In genomic region chr10:133127291-133128125, GRCh38 we compare ENCODE assay signal across 10 cellular contexts. TPM values are rescaled to one million over a fixed set of nuclear protein-coding genes. Genes with fewer than 3 reads are reported as not detected.
DNase-seq lines count a peak whose midpoint lies in the region; ATAC-seq, FAIRE-seq and TF ChIP-seq lines count a peak whose summit lies in the region.
"Had no signal": no experiment of that assay in that cellular context is flagged by ENCODE, and none has a peak within 500 bp of the region (broad histone marks: within the 10 kb centered on the region; RNA-seq: fewer than 3 reads in every experiment).

No MANE protein-coding gene starts in this region.

- H3K36me3 ChIP-seq in GM23248 (ENCODE audit: low read depth) = no peaks in the 10 kb centered on the region
- no peaks in the 10 kb centered on the region for H3K36me3 ChIP-seq in RWPE2 (ENCODE audit: low read depth)
- H3K36me3 ChIP-seq in K562 (ENCODE audit: control insufficient read depth, insufficient read depth, low read length) = no peaks in the 10 kb centered on the region

- H3K9me2 ChIP-seq in GM23248 (ENCODE audit: insufficient read depth) = no peaks in the 10 kb centered on the region

- H3K9me3 ChIP-seq in GM23248 (ENCODE audit: low read depth) (no peaks in the 10 kb centered on the region), RWPE2 (ENCODE audit: severe bottlenecking) (no peaks in the 10 kb centered on the region), K562 (replicated peaks; ENCODE audit: control insufficient read depth, insufficient read depth, low read depth, low read length) (no peaks in the 10 kb centered on the region)

- H3K27ac ChIP-seq in GM23248 (no peak overlapping the region), RWPE2 (ENCODE audit: poor library complexity, severe bottlenecking) (no peak overlapping the region), K562 (ENCODE audit: extremely low read depth, low read depth, low read length) (no peak overlapping the region)

- H4K20me1 ChIP-seq in GM23248 (ENCODE audit: insufficient read depth) (no peaks in the 10 kb centered on the region), K562 (replicated peaks; ENCODE audit: control insufficient read depth, insufficient read depth, low read length) (no peaks in the 10 kb centered on the region)

- H2AFZ ChIP-seq in GM23248 (no peak overlapping the region), K562 (ENCODE audit: low read depth, low read length) (0 out of 2 replicates have a peak overlapping the region, but pooled peaks have one; percentile 55)

- WGBS in GM23248 (ENCODE audit: low coverage in 1 of 2, low lambda C conversion rate in 2 of 2, missing lambda C conversion rate in 2 of 2), 2 experiments = 83 to 91% methylated on average over 14 to 36 of the region's 36 CpGs
- 26% methylated on average over 8 of the region's 36 CpGs for WGBS in K562 (ENCODE audit: insufficient coverage, low coverage, missing lambda C conversion rate)

- ATAC-seq in RWPE2 (ENCODE audit: low read depth) (no peak), K562 (peak; percentile 78)

- no peaks in the 10 kb centered on the region for H3K4me1 Mint-ChIP-seq in osteocyte (ENCODE audit: unreplicated experiment)

- H3K27me3 Mint-ChIP-seq in osteocyte (ENCODE audit: unreplicated experiment) = no peaks in the 10 kb centered on the region

- TF ChIP-seq EP300 in K562 (IDR thresholded peaks at IDR 0.05; ENCODE audit: low read length) = no peak

- H3K79me2 ChIP-seq in GM23248 (ENCODE audit: insufficient read depth) (no peaks in the 10 kb centered on the region), K562 (ENCODE audit: control insufficient read depth, insufficient read depth, low read length) (no peaks in the 10 kb centered on the region)

- no peak overlapping the region for H3K9ac ChIP-seq in GM23248
- no peak overlapping the region; a peak in 1 of 4 replicates for H3K9ac ChIP-seq in K562 (ENCODE audit: insufficient read depth in 1 of 2, low read depth in 2 of 2, low read length in 2 of 2)

- no peak for TF ChIP-seq RAD21 in K562 (CRISPR knock-in tag; conservative IDR thresholded peaks at IDR 0.05 in 1 of 2, IDR thresholded peaks at IDR 0.05 in 1 of 2)

- H3K27me3 ChIP-seq in GM23248 (replicated peaks; ENCODE audit: insufficient read depth) (no peaks in the 10 kb centered on the region), RWPE2 (ENCODE audit: insufficient read depth, poor library complexity, severe bottlenecking) (peaks cover 3% of the 10 kb centered on the region), K562 (ENCODE audit: control insufficient read depth in 2 of 2, insufficient read depth in 2 of 2, low read length in 2 of 2) (peaks cover 0 to 20% of the 10 kb centered on the region in 2 experiments; a peak in 3 of 5 replicates)

- BruUV-seq in K562 (replicated peaks; lab: Mats Ljungman, UMichigan) = no TSS peak

- no peak for FAIRE-seq in K562 (lab: Jason Lieb, UNC)
- FAIRE-seq: colon had no signal

- no peaks in the 10 kb centered on the region for H3K9me3 Mint-ChIP-seq in osteocyte (ENCODE audit: unreplicated experiment)

- no peaks in the 10 kb centered on the region for H3K36me3 Mint-ChIP-seq in osteocyte (ENCODE audit: unreplicated experiment)

- DNase-seq in GM23248 (peak; percentile 50), RWPE2 (ENCODE audit: low spot score) (peak; percentile 62), K562 (ENCODE audit: extremely low read depth in 1 of 4, low spot score in 3 of 4) (peak; percentile 52 to 90 (median 88)), osteocyte (ENCODE audit: extremely low spot score, unreplicated experiment) (no peak), Ammon's horn (ENCODE audit: low spot score) (no peak), GM19238 (ENCODE audit: insufficient read length, low spot score) (no peak), ecto neural progenitor cell (ENCODE audit: low spot score) (no peak)
- DNase-seq in stimulated activated CD4-positive, alpha-beta T cell treated with anti-CD3 and anti-CD28 coated beads, Interleukin-12 subunit alpha, Interleukin-12 subunit beta, amount 100 ng/mL, for 4 hours = peak; percentile 20

- H3K9me1 ChIP-seq in K562 (ENCODE audit: control insufficient read depth, insufficient read depth, low read length) = no peaks in the 10 kb centered on the region

- POLR2A ChIA-PET in K562 (lab: Yijun Ruan, JAX) = interaction anchor here (0.8 kb wide), 1 partner anchor 118 kb away, joined by 4 read pairs; no protein-coding TSS in a partner anchor

- no peak overlapping the region for H3K4me2 ChIP-seq in GM23248 (ENCODE audit: unreplicated experiment)
- peak overlapping the region; percentile 55 for H3K4me2 ChIP-seq in K562 (ENCODE audit: insufficient read depth, low read length)

- intact Hi-C loops in K562 (cut with micrococcal nuclease) = loop anchor here (1.0 kb wide), 1 partner anchor 187 kb away; no protein-coding TSS in a partner anchor

- H3K4me1 ChIP-seq in GM23248 (ENCODE audit: insufficient read depth) (no peaks in the 10 kb centered on the region), RWPE2 (ENCODE audit: insufficient read depth, poor library complexity, severe bottlenecking) (no peaks in the 10 kb centered on the region), K562 (replicated peaks in 1 of 2; ENCODE audit: control insufficient read depth in 2 of 2, insufficient read depth in 2 of 2, low read length in 2 of 2) (peaks cover 0 to 29% of the 10 kb centered on the region in 2 experiments; a peak in 3 of 5 replicates)

- H3K27ac Mint-ChIP-seq in osteocyte (ENCODE audit: unreplicated experiment) = no peak overlapping the region

- TF ChIP-seq CTCF in RWPE2 (IDR thresholded peaks at IDR 0.05; ENCODE audit: poor library complexity, severe bottlenecking) (no peak), K562 (IDR thresholded peaks at IDR 0.05 in 2 of 3, conservative IDR thresholded peaks at IDR 0.05 in 1 of 3; ENCODE audit: insufficient read depth in 2 of 3, low read depth in 1 of 3, low read length in 3 of 3) (no peak), osteocyte (IDR thresholded peaks at IDR 0.05) (no peak)

- in situ Hi-C loops in GM23248 (cut with MboI) = no loop called here
- in situ Hi-C loops in K562 (cut with MboI) = no loop called here

- no peak for TF ChIP-seq POLR2A in K562 (conservative IDR thresholded peaks at IDR 0.05)

- CTCF ChIA-PET in K562 (lab: Yijun Ruan, JAX; ENCODE audit: low intra/inter-chr PET ratio) = no interaction called here

- H3K4me3 ChIP-seq in GM23248 = no peak overlapping the region
- no peak overlapping the region for H3K4me3 ChIP-seq in RWPE2 (ENCODE audit: severe bottlenecking)
- H3K4me3 ChIP-seq in K562 = no peak overlapping the region

- no peaks in the 10 kb centered on the region for H3F3A ChIP-seq in GM23248 (ENCODE audit: insufficient read depth)

- no peak overlapping the region for H3K4me3 Mint-ChIP-seq in osteocyte (ENCODE audit: unreplicated experiment)

TF ChIP-seq in K562, 482 proteins besides CTCF, POLR2A, EP300 and RAD21 (continues in another document):
- TF ChIP-seq ZNF354B (CRISPR knock-in tag; IDR thresholded peaks at IDR 0.05) (no peak), PHB (CRISPR knock-in tag; IDR thresholded peaks at IDR 0.05) (no peak)

RNA-seq across cellular contexts. Expression of gene KNDC1, which starts 32.5 kb away (rescaled TPM):
- total RNA-seq in GM23248 (2014; rRNA removed; shearing (Covaris generic)) = 0.54 and 0.76 TPM in 2 replicates
- polyA plus RNA-seq in GM23248 (2016; fragmentation: Nextera tagmentation; extraction: Ambion mirVana) (0.37 and 0.44 TPM in 2 replicates), K562 (2011; rRNA removed) (0.20 and 0.26 TPM in 2 replicates), K562 (2014; fragmentation: Illumina TruSeq; extraction: Trizol) (not detected in 2 replicates), K562 (2014; fragmentation: Nextera tagmentation; extraction: Ambion mirVana) (not detected), K562 (2014; rRNA removed) (0.07 TPM in 1 of 2 replicates, not detected in the other)
- 0.86 TPM in 1 of 2 replicates, not detected in the other for total RNA-seq in K562 (2011; cell fraction: chromatin; rRNA removed; ENCODE audit: low replicate concordance)
- total RNA-seq in K562 (2011; cell fraction: nucleolus; rRNA removed) = 1.5 and 1.8 TPM in 2 replicates
- 2.1 TPM in 1 of 2 replicates, not detected in the other for total RNA-seq in K562 (2011; cell fraction: nucleoplasm; rRNA removed)
- total RNA-seq in K562 (2014; rRNA removed) (under 0.01 TPM in 1 of 2 replicates, not detected in the other), K562 (2014; rRNA removed; fragmentation: Illumina TruSeq; extraction: Trizol) (not detected in 2 replicates), K562 (2015; rRNA removed; fragmentation: Illumina TruSeq; extraction: Trizol) (not detected in 2 replicates), K562 (2021) (0.11 TPM in 1 of 2 replicates, not detected in the other), osteocyte (not detected in 2 replicates)
- polyA plus RNA-seq in K562 (2011; cell fraction: cytosol; rRNA removed) = 0.04 and 0.18 TPM in 2 replicates
- polyA plus RNA-seq in K562 (2011; cell fraction: nucleus; rRNA removed) = 0.52 and 2.3 TPM in 2 replicates
- polyA plus RNA-seq in K562 (2012) = 0.07 and 1.1 TPM in 2 replicates
- not detected in 2 replicates for polyA minus RNA-seq in K562 (2011; rRNA and poly(A)+ RNA removed)
- polyA minus RNA-seq in K562 (2011; cell fraction: cytosol; rRNA and poly(A)+ RNA removed) = not detected in 2 replicates
- polyA minus RNA-seq in K562 (2011; cell fraction: nucleus; rRNA and poly(A)+ RNA removed) = 0.11 and 0.27 TPM in 2 replicates

RNA-seq across cellular contexts. Expression of gene ADGRA1, which starts 39.8 kb away (rescaled TPM):
- not detected in 2 replicates for total RNA-seq in GM23248 (2014; rRNA removed; shearing (Covaris generic))
- not detected in 2 replicates for polyA plus RNA-seq in GM23248 (2016; fragmentation: Nextera tagmentation; extraction: Ambion mirVana)
- 0.14 TPM in 1 of 2 replicates, not detected in the other for total RNA-seq in K562 (2011; cell fraction: chromatin; rRNA removed; ENCODE audit: low replicate concordance)
- not detected in 2 replicates for total RNA-seq in K562 (2011; cell fraction: nucleolus; rRNA removed)
- not detected in 2 replicates for total RNA-seq in K562 (2011; cell fraction: nucleoplasm; rRNA removed)
- not detected in 2 replicates for total RNA-seq in K562 (2014; rRNA removed)
- total RNA-seq in K562 (2014; rRNA removed; fragmentation: Illumina TruSeq; extraction: Trizol) = not detected in 2 replicates
- not detected in 2 replicates for total RNA-seq in K562 (2015; rRNA removed; fragmentation: Illumina TruSeq; extraction: Trizol)
- total RNA-seq in K562 (2021) = not detected in 2 replicates
- polyA plus RNA-seq in K562 (2011; rRNA removed) = not detected in 2 replicates
- 0.01 TPM in 1 of 2 replicates, not detected in the other for polyA plus RNA-seq in K562 (2011; cell fraction: cytosol; rRNA removed)
- not detected in 2 replicates for polyA plus RNA-seq in K562 (2011; cell fraction: nucleus; rRNA removed)
- polyA plus RNA-seq in K562 (2012) = not detected in 2 replicates
- not detected in 2 replicates for polyA plus RNA-seq in K562 (2014; fragmentation: Illumina TruSeq; extraction: Trizol)
- polyA plus RNA-seq in K562 (2014; fragmentation: Nextera tagmentation; extraction: Ambion mirVana) = not detected
- polyA plus RNA-seq in K562 (2014; rRNA removed) = not detected in 2 replicates
- polyA minus RNA-seq in K562 (2011; rRNA and poly(A)+ RNA removed) = 0.15 TPM in 1 of 2 replicates, not detected in the other
- polyA minus RNA-seq in K562 (2011; cell fraction: cytosol; rRNA and poly(A)+ RNA removed) = not detected in 2 replicates
- not detected in 2 replicates for polyA minus RNA-seq in K562 (2011; cell fraction: nucleus; rRNA and poly(A)+ RNA removed)
- total RNA-seq in osteocyte = not detected in 2 replicates
- total RNA-seq: LHCN-M2 had no signal

Comparison
In these comparisons a context has a peak if more than half of its experiments do, and no peak if none do; other contexts are left out.
1. DNase-seq: peak in GM23248 (single experiment), RWPE2 (single experiment), K562 (4 of 4) and stimulated activated CD4-positive, alpha-beta T cell treated with anti-CD3 and anti-CD28 coated beads, Interleukin-12 subunit alpha, Interleukin-12 subunit beta, amount 100 ng/mL, for 4 hours (single experiment); none in osteocyte (single experiment), Ammon's horn (single experiment), GM19238 (single experiment) and ecto neural progenitor cell (single experiment).